In genomic region chr4:62709618-62710252, GRCh38 we compare ENCODE assay signal across 8 cellular contexts.
DNase-seq lines count a peak whose midpoint lies in the region; ATAC-seq lines count a peak whose summit lies in the region.

No MANE protein-coding gene starts in this region.

- H2AFZ ChIP-seq in neuronal stem cell (ENCODE audit: low read length) = no peak overlapping the region

- no peak overlapping the region for H3K23ac ChIP-seq in neuronal stem cell (ENCODE audit: low read depth, low read length, poor library complexity)

- H3K9me3 ChIP-seq in neuronal stem cell (replicated peaks in 1 of 2; ENCODE audit: control insufficient read depth in 2 of 2, insufficient read depth in 1 of 2, low read depth in 1 of 2, low read length in 2 of 2) = no peaks in the 10 kb centered on the region

- peak; percentile 29 for DNase-seq in D341Med (ENCODE audit: low spot score)
- peak; percentile 7 for DNase-seq in HPDE6-E6E7 (ENCODE audit: extremely low spot score)
- DNase-seq in OCI-M2 (lab: John Stamatoyannopoulos, UW; ENCODE audit: unreplicated experiment) = peak; percentile 13
- peak; percentile 17 for DNase-seq in epidermal melanocyte (ENCODE audit: insufficient read length, low spot score)
- peak; percentile 27 for DNase-seq in neuronal stem cell (ENCODE audit: low spot score)
- no peak for DNase-seq in stimulated activated CD4-positive, alpha-beta T cell treated with anti-CD3 and anti-CD28 coated beads, Interleukin-2, amount 100 ng/mL, for 24 hours
- DNase-seq in GOT3 (lab: John Stamatoyannopoulos, UW) = no peak

- H3K9ac ChIP-seq in neuronal stem cell (ENCODE audit: low read depth, low read length, poor library complexity) = no peak overlapping the region

- no peak overlapping the region for H2BK15ac ChIP-seq in neuronal stem cell (ENCODE audit: low read length)

- H3K27me3 ChIP-seq in neuronal stem cell (ENCODE audit: control insufficient read depth in 3 of 3, insufficient read depth in 3 of 3, low read depth in 1 of 3, low read length in 3 of 3) = no peaks in the 10 kb centered on the region

- no peak overlapping the region for H4K8ac ChIP-seq in neuronal stem cell (ENCODE audit: low read depth, low read length)

- no peak overlapping the region for H3K4ac ChIP-seq in neuronal stem cell (ENCODE audit: low read length)

- H2AK5ac ChIP-seq in neuronal stem cell (ENCODE audit: low read depth, low read length) = no peak overlapping the region

- no peak overlapping the region for H3K27ac ChIP-seq in neuronal stem cell (replicated peaks; ENCODE audit: low read length)

- H2BK120ac ChIP-seq in neuronal stem cell (ENCODE audit: low read depth, low read length) = no peak overlapping the region

- no peak overlapping the region for H3K4me3 ChIP-seq in neuronal stem cell (ENCODE audit: low read length in 2 of 2)

- no peak overlapping the region for H3K4me2 ChIP-seq in neuronal stem cell (ENCODE audit: insufficient read depth, low read length, poor library complexity, severe bottlenecking)

- no peaks in the 10 kb centered on the region for H3K36me3 ChIP-seq in neuronal stem cell (replicated peaks in 1 of 2; ENCODE audit: control insufficient read depth in 2 of 2, insufficient read depth in 2 of 2, low read length in 2 of 2)

- H3K4me1 ChIP-seq in neuronal stem cell (ENCODE audit: control insufficient read depth in 2 of 2, insufficient read depth in 1 of 2, low read depth in 1 of 2, low read length in 2 of 2) = no peaks in the 10 kb centered on the region

- no peak overlapping the region for H2BK5ac ChIP-seq in neuronal stem cell (ENCODE audit: low read length)

- no peak for ATAC-seq in HG03097 (IDR thresholded peaks at IDR 0.05; ENCODE audit: low FRiP score, unreplicated experiment)

- no peak overlapping the region for H2BK12ac ChIP-seq in neuronal stem cell (ENCODE audit: low read length)

- no CpG with 5 or more reads among the region's 3 CpGs for WGBS in neuronal stem cell (ENCODE audit: extremely low coverage in 2 of 2, insufficient read length in 2 of 2, insufficient replicate concordance in 1 of 2), 2 donors

- no peak overlapping the region for H3K14ac ChIP-seq in neuronal stem cell (ENCODE audit: low read length)

- H3K18ac ChIP-seq in neuronal stem cell (ENCODE audit: low read length) = no peak overlapping the region

- H3K79me1 ChIP-seq in neuronal stem cell (ENCODE audit: low read depth, low read length) = no peaks in the 10 kb centered on the region

- no peak overlapping the region for H4K91ac ChIP-seq in neuronal stem cell (ENCODE audit: low read depth, low read length, poor library complexity)

Comparison
In these comparisons a context has a peak if more than half of its experiments do, and no peak if none do; other contexts are left out.
1. DNase-seq: peak in D341Med (single experiment), HPDE6-E6E7 (single experiment), OCI-M2 (single experiment), epidermal melanocyte (single experiment) and neuronal stem cell (single experiment); none in stimulated activated CD4-positive, alpha-beta T cell treated with anti-CD3 and anti-CD28 coated beads, Interleukin-2, amount 100 ng/mL, for 24 hours (0 of 2) and GOT3 (single experiment).